Comparison of ENCODE assay signal across 1 cellular context in the genomic region with DNA sequence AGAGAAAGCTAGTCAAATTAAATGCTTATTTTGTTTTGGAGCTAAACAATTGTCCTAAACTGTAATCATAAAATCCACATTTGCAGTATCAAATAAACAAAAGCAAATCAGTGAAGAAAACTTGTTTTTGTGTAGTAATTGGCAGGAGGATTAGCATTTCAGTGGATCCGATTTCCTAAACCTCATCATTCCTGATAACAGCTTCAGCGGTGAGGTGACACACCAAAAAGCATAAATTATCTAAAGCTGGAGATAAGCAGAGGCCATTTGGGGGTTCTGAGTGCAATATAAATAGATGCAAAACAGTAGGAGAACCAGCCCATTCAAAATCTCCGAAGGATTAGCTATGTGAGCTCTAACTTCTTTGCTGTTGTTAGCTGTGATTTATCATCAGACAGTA.
TF ChIP-seq lines count a peak whose summit lies in the region.

No MANE protein-coding gene starts in this region.

TF ChIP-seq in HEK293, 187 proteins besides CTCF, POLR2A, EP300 and RAD21 (continued from another document and continues in another):
- TF ChIP-seq, protein P1, sequence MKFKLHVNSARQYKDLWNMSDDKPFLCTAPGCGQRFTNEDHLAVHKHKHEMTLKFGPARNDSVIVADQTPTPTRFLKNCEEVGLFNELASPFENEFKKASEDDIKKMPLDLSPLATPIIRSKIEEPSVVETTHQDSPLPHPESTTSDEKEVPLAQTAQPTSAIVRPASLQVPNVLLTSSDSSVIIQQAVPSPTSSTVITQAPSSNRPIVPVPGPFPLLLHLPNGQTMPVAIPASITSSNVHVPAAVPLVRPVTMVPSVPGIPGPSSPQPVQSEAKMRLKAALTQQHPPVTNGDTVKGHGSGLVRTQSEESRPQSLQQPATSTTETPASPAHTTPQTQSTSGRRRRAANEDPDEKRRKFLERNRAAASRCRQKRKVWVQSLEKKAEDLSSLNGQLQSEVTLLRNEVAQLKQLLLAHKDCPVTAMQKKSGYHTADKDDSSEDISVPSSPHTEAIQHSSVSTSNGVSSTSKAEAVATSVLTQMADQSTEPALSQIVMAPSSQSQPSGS (tag by site-specific recombination; IDR thresholded peaks at IDR 0.05; ENCODE audit: low read depth): no peak
- TF ChIP-seq ZFP41 (tag by site-specific recombination; IDR thresholded peaks at IDR 0.05; ENCODE audit: borderline replicate concordance) (no peak), SCRT2 (tag by site-specific recombination; IDR thresholded peaks at IDR 0.05) (no peak), ZNF510 (tag by site-specific recombination; IDR thresholded peaks at IDR 0.05; ENCODE audit: insufficient replicate concordance) (no peak), ZFP69B (tag by site-specific recombination; IDR thresholded peaks at IDR 0.05) (peak; percentile 25), ZNF366 (tag by site-specific recombination; conservative IDR thresholded peaks at IDR 0.05) (peak; percentile 84; the same call in 1 of the 2 replicates), ZNF132 (tag by site-specific recombination; IDR thresholded peaks at IDR 0.05; ENCODE audit: borderline replicate concordance) (no peak), ZSCAN30 (tag by site-specific recombination; IDR thresholded peaks at IDR 0.05) (peak; percentile 87), GLIS2 (tag by site-specific recombination; IDR thresholded peaks at IDR 0.05) (no peak; the same call in 1 of the 2 replicates), SCRT1 (tag by site-specific recombination; IDR thresholded peaks at IDR 0.05; ENCODE audit: borderline replicate concordance) (no peak), ZNF223 (tag by site-specific recombination; IDR thresholded peaks at IDR 0.05) (no peak), ZNF530 (tag by site-specific recombination; IDR thresholded peaks at IDR 0.05; ENCODE audit: low read depth) (no peak), ZNF292 (tag by site-specific recombination; IDR thresholded peaks at IDR 0.05; ENCODE audit: borderline replicate concordance, low read depth) (no peak), ZNF548 (tag by site-specific recombination; IDR thresholded peaks at IDR 0.05) (no peak), YY2 (tag by site-specific recombination; IDR thresholded peaks at IDR 0.05) (no peak), KLF10 (tag by site-specific recombination; IDR thresholded peaks at IDR 0.05) (peak; percentile 66), GLI4 (tag by site-specific recombination; IDR thresholded peaks at IDR 0.05) (no peak), ZNF274 (IDR thresholded peaks at IDR 0.05; ENCODE audit: low read length) (no peak), ZNF274 (tag by site-specific recombination; IDR thresholded peaks at IDR 0.05; ENCODE audit: borderline replicate concordance) (no peak), ZNF184 (tag by site-specific recombination; IDR thresholded peaks at IDR 0.05) (no peak), YY1 (tag by site-specific recombination; IDR thresholded peaks at IDR 0.05) (no peak), MYNN (tag by site-specific recombination; IDR thresholded peaks at IDR 0.05; ENCODE audit: borderline replicate concordance) (no peak), RBAK (tag by site-specific recombination; IDR thresholded peaks at IDR 0.05) (no peak), ZNF423 (tag by site-specific recombination; IDR thresholded peaks at IDR 0.05) (no peak), MZF1 (tag by site-specific recombination; IDR thresholded peaks at IDR 0.05; ENCODE audit: borderline replicate concordance) (no peak), ZNF558 (tag by site-specific recombination; IDR thresholded peaks at IDR 0.05) (no peak), ZBTB8A (tag by site-specific recombination; IDR thresholded peaks at IDR 0.05) (no peak; the same call in 1 of the 2 replicates), ZNF426 (tag by site-specific recombination; IDR thresholded peaks at IDR 0.05) (no peak), ZNF561 (tag by site-specific recombination; IDR thresholded peaks at IDR 0.05; ENCODE audit: borderline replicate concordance) (no peak; the same call in 1 of the 2 replicates), ZSCAN16 (tag by site-specific recombination; IDR thresholded peaks at IDR 0.05) (no peak), ZNF138 (tag by site-specific recombination; IDR thresholded peaks at IDR 0.05; ENCODE audit: borderline replicate concordance) (no peak)
- TF ChIP-seq, protein P2, sequence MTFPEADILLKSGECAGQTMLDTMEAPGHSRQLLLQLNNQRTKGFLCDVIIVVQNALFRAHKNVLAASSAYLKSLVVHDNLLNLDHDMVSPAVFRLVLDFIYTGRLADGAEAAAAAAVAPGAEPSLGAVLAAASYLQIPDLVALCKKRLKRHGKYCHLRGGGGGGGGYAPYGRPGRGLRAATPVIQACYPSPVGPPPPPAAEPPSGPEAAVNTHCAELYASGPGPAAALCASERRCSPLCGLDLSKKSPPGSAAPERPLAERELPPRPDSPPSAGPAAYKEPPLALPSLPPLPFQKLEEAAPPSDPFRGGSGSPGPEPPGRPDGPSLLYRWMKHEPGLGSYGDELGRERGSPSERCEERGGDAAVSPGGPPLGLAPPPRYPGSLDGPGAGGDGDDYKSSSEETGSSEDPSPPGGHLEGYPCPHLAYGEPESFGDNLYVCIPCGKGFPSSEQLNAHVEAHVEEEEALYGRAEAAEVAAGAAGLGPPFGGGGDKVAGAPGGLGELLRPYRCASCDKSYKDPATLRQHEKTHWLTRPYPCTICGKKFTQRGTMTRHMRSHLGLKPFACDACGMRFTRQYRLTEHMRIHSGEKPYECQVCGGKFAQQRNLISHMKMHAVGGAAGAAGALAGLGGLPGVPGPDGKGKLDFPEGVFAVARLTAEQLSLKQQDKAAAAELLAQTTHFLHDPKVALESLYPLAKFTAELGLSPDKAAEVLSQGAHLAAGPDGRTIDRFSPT (tag by site-specific recombination; IDR thresholded peaks at IDR 0.05): 0 out of 2 replicates have a peak, but pooled peaks have one; percentile 35
- TF ChIP-seq, protein P3, sequence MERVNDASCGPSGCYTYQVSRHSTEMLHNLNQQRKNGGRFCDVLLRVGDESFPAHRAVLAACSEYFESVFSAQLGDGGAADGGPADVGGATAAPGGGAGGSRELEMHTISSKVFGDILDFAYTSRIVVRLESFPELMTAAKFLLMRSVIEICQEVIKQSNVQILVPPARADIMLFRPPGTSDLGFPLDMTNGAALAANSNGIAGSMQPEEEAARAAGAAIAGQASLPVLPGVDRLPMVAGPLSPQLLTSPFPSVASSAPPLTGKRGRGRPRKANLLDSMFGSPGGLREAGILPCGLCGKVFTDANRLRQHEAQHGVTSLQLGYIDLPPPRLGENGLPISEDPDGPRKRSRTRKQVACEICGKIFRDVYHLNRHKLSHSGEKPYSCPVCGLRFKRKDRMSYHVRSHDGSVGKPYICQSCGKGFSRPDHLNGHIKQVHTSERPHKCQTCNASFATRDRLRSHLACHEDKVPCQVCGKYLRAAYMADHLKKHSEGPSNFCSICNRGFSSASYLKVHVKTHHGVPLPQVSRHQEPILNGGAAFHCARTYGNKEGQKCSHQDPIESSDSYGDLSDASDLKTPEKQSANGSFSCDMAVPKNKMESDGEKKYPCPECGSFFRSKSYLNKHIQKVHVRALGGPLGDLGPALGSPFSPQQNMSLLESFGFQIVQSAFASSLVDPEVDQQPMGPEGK (tag by site-specific recombination; IDR thresholded peaks at IDR 0.05): no peak; the same call in 1 of the 2 replicates
- TF ChIP-seq, protein P4, sequence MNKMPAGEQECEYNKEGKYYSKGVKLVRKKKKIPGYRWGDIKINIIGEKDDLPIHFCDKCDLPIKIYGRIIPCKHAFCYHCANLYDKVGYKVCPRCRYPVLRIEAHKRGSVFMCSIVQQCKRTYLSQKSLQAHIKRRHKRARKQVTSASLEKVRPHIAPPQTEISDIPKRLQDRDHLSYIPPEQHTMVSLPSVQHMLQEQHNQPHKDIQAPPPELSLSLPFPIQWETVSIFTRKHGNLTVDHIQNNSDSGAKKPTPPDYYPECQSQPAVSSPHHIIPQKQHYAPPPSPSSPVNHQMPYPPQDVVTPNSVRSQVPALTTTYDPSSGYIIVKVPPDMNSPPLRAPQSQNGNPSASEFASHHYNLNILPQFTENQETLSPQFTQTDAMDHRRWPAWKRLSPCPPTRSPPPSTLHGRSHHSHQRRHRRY (tag by site-specific recombination; IDR thresholded peaks at IDR 0.05): no peak
- TF ChIP-seq, protein P5, sequence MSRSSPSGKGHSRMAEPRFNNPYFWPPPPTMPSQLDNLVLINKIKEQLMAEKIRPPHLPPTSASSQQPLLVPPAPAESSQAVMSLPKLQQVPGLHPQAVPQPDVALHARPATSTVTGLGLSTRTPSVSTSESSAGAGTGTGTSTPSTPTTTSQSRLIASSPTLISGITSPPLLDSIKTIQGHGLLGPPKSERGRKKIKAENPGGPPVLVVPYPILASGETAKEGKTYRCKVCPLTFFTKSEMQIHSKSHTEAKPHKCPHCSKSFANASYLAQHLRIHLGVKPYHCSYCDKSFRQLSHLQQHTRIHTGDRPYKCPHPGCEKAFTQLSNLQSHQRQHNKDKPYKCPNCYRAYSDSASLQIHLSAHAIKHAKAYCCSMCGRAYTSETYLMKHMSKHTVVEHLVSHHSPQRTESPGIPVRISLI (tag by site-specific recombination; IDR thresholded peaks at IDR 0.05): peak; percentile 61; the same call in 1 of the 2 replicates
- TF ChIP-seq, protein P6, sequence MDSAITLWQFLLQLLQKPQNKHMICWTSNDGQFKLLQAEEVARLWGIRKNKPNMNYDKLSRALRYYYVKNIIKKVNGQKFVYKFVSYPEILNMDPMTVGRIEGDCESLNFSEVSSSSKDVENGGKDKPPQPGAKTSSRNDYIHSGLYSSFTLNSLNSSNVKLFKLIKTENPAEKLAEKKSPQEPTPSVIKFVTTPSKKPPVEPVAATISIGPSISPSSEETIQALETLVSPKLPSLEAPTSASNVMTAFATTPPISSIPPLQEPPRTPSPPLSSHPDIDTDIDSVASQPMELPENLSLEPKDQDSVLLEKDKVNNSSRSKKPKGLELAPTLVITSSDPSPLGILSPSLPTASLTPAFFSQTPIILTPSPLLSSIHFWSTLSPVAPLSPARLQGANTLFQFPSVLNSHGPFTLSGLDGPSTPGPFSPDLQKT (IDR thresholded peaks at IDR 0.05; ENCODE audit: borderline replicate concordance, low read depth, low read length): no peak
- TF ChIP-seq, protein P7, sequence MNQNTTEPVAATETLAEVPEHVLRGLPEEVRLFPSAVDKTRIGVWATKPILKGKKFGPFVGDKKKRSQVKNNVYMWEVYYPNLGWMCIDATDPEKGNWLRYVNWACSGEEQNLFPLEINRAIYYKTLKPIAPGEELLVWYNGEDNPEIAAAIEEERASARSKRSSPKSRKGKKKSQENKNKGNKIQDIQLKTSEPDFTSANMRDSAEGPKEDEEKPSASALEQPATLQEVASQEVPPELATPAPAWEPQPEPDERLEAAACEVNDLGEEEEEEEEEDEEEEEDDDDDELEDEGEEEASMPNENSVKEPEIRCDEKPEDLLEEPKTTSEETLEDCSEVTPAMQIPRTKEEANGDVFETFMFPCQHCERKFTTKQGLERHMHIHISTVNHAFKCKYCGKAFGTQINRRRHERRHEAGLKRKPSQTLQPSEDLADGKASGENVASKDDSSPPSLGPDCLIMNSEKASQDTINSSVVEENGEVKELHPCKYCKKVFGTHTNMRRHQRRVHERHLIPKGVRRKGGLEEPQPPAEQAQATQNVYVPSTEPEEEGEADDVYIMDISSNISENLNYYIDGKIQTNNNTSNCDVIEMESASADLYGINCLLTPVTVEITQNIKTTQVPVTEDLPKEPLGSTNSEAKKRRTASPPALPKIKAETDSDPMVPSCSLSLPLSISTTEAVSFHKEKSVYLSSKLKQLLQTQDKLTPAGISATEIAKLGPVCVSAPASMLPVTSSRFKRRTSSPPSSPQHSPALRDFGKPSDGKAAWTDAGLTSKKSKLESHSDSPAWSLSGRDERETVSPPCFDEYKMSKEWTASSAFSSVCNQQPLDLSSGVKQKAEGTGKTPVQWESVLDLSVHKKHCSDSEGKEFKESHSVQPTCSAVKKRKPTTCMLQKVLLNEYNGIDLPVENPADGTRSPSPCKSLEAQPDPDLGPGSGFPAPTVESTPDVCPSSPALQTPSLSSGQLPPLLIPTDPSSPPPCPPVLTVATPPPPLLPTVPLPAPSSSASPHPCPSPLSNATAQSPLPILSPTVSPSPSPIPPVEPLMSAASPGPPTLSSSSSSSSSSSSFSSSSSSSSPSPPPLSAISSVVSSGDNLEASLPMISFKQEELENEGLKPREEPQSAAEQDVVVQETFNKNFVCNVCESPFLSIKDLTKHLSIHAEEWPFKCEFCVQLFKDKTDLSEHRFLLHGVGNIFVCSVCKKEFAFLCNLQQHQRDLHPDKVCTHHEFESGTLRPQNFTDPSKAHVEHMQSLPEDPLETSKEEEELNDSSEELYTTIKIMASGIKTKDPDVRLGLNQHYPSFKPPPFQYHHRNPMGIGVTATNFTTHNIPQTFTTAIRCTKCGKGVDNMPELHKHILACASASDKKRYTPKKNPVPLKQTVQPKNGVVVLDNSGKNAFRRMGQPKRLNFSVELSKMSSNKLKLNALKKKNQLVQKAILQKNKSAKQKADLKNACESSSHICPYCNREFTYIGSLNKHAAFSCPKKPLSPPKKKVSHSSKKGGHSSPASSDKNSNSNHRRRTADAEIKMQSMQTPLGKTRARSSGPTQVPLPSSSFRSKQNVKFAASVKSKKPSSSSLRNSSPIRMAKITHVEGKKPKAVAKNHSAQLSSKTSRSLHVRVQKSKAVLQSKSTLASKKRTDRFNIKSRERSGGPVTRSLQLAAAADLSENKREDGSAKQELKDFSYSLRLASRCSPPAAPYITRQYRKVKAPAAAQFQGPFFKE (tag by site-specific recombination; IDR thresholded peaks at IDR 0.05; ENCODE audit: borderline replicate concordance): no peak
- TF ChIP-seq, protein P8, sequence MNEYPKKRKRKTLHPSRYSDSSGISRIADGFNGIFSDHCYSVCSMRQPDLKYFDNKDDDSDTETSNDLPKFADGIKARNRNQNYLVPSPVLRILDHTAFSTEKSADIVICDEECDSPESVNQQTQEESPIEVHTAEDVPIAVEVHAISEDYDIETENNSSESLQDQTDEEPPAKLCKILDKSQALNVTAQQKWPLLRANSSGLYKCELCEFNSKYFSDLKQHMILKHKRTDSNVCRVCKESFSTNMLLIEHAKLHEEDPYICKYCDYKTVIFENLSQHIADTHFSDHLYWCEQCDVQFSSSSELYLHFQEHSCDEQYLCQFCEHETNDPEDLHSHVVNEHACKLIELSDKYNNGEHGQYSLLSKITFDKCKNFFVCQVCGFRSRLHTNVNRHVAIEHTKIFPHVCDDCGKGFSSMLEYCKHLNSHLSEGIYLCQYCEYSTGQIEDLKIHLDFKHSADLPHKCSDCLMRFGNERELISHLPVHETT (tag by site-specific recombination; IDR thresholded peaks at IDR 0.05): 0 out of 2 replicates have a peak, but pooled peaks have one; percentile 41
- TF ChIP-seq, protein P9, sequence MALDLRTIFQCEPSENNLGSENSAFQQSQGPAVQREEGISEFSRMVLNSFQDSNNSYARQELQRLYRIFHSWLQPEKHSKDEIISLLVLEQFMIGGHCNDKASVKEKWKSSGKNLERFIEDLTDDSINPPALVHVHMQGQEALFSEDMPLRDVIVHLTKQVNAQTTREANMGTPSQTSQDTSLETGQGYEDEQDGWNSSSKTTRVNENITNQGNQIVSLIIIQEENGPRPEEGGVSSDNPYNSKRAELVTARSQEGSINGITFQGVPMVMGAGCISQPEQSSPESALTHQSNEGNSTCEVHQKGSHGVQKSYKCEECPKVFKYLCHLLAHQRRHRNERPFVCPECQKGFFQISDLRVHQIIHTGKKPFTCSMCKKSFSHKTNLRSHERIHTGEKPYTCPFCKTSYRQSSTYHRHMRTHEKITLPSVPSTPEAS (tag by site-specific recombination; IDR thresholded peaks at IDR 0.05): no peak
- TF ChIP-seq, protein P10, sequence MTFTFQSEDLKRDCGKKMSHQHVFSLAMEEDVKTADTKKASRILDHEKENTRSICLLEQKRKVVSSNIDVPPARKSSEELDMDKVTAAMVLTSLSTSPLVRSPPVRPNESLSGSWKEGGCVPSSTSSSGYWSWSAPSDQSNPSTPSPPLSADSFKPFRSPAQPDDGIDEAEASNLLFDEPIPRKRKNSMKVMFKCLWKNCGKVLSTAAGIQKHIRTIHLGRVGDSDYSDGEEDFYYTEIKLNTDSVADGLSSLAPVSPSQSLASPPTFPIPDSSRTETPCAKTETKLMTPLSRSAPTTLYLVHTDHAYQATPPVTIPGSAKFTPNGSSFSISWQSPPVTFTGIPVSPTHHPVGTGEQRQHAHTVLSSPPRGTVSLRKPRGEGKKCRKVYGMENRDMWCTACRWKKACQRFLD (tag by site-specific recombination; IDR thresholded peaks at IDR 0.05): no peak
